Comparison of ENCODE assay signal across 8 cellular contexts in genomic region chr18:12883003-12883683, GRCh38. TPM values are rescaled to one million over a fixed set of nuclear protein-coding genes. Genes with fewer than 3 reads are reported as not detected.
A peak's percentile ranks its signal among the peaks of the same experiment; 100 is the strongest.
DNase-seq lines count a peak whose midpoint lies in the region; ATAC-seq and TF ChIP-seq lines count a peak whose summit lies in the region.

No MANE protein-coding gene starts in this region.

- H3K4me3 ChIP-seq in ACC112 (ENCODE audit: low read depth, low read length) (peak overlapping the region; percentile 92), fibroblast of the aortic adventitia (ENCODE audit: low read depth, low read length) (peak overlapping the region; percentile 86), osteoblast (ENCODE audit: insufficient read depth, low read length) (peak overlapping the region; percentile 86)

- H3K4me1 Mint-ChIP-seq in activated CD8-positive, alpha-beta T cell treated with anti-CD3 and anti-CD28 coated beads for 36 hours (ENCODE audit: low read depth): peaks cover 55% of the 10 kb centered on the region

- H3K36me3 ChIP-seq in ACC112 (ENCODE audit: insufficient read depth, low read length) (no peaks in the 10 kb centered on the region), osteoblast (ENCODE audit: insufficient read depth, low read length) (no peaks in the 10 kb centered on the region)

- no peak for TF ChIP-seq CTCF in activated CD8-positive, alpha-beta T cell treated with anti-CD3 and anti-CD28 coated beads for 36 hours (IDR thresholded peaks at IDR 0.05)
- TF ChIP-seq CTCF in fibroblast of the aortic adventitia (IDR thresholded peaks at IDR 0.05; ENCODE audit: insufficient read depth, low read length): no peak
- TF ChIP-seq CTCF in osteoblast (IDR thresholded peaks at IDR 0.05; ENCODE audit: extremely low read depth, low read depth, low read length): no peak

- H2AFZ ChIP-seq in ACC112 (ENCODE audit: low read length, unreplicated experiment) (peak overlapping the region; percentile 39), osteoblast (ENCODE audit: low read length) (peak overlapping the region; percentile 82)

- H3K27me3 Mint-ChIP-seq in activated CD8-positive, alpha-beta T cell treated with anti-CD3 and anti-CD28 coated beads for 36 hours: no peaks in the 10 kb centered on the region

- H3K9me3 Mint-ChIP-seq in activated CD8-positive, alpha-beta T cell treated with anti-CD3 and anti-CD28 coated beads for 36 hours: no peaks in the 10 kb centered on the region

- ATAC-seq in GM19023 (IDR thresholded peaks at IDR 0.05; ENCODE audit: unreplicated experiment) (peak; percentile 16), HG03442 (IDR thresholded peaks at IDR 0.05; ENCODE audit: unreplicated experiment) (peak; percentile 8)
- no peak for ATAC-seq in activated CD8-positive, alpha-beta T cell treated with anti-CD3 and anti-CD28 coated beads for 36 hours

- intact Hi-C loops in activated CD8-positive, alpha-beta T cell treated with anti-CD3 and anti-CD28 coated beads for 36 hours (cut with micrococcal nuclease): loop anchor here (5.0 kb wide), 1 partner anchor 41 kb away; no protein-coding TSS in a partner anchor

- H3K4me2 ChIP-seq in osteoblast (ENCODE audit: insufficient read depth, low read length): peak overlapping the region; percentile 99

- peaks cover 39% of the 10 kb centered on the region for H4K20me1 ChIP-seq in osteoblast (ENCODE audit: insufficient read depth, low read length)

- H3K27ac Mint-ChIP-seq in activated CD8-positive, alpha-beta T cell treated with anti-CD3 and anti-CD28 coated beads for 36 hours: peak overlapping the region; percentile 86

- CTCF ChIA-PET in activated CD8-positive, alpha-beta T cell treated with anti-CD3 and anti-CD28 coated beads for 36 hours (lab: Charles Lee): interaction anchor here (0.8 to 6.6 kb wide), 6 partner anchors 11 to 157 kb away, joined by 3 to 25 read pairs (median 8); no protein-coding TSS in a partner anchor

- H3K9me3 ChIP-seq in osteoblast (ENCODE audit: low read depth, low read length): no peaks in the 10 kb centered on the region

- peaks cover 7% of the 10 kb centered on the region for H3K36me3 Mint-ChIP-seq in activated CD8-positive, alpha-beta T cell treated with anti-CD3 and anti-CD28 coated beads for 36 hours (ENCODE audit: low read depth)

- POLR2A ChIA-PET in activated CD8-positive, alpha-beta T cell treated with anti-CD3 and anti-CD28 coated beads for 36 hours (lab: Charles Lee): interaction anchor here (0.5 to 4.3 kb wide), 14 partner anchors 11 to 181 kb away, joined by 3 to 16 read pairs (median 5); partner anchors contain the start of genes CEP192, CEP76, PSMG2 and SEH1L

- peak overlapping the region; percentile 94 for H3K27ac ChIP-seq in ACC112 (ENCODE audit: low read depth, low read length)
- H3K27ac ChIP-seq in osteoblast (ENCODE audit: low read depth, low read length): peak overlapping the region; percentile 96

- peaks cover 35% of the 10 kb centered on the region for H3K4me1 ChIP-seq in ACC112 (ENCODE audit: control insufficient read depth, insufficient read depth, low read length, unreplicated experiment)
- peaks cover 21% of the 10 kb centered on the region for H3K4me1 ChIP-seq in osteoblast (ENCODE audit: insufficient read depth, low read length)

- H3K4me3 Mint-ChIP-seq in activated CD8-positive, alpha-beta T cell treated with anti-CD3 and anti-CD28 coated beads for 36 hours: peak overlapping the region; percentile 86

- no peaks in the 10 kb centered on the region for H3K27me3 ChIP-seq in ACC112 (ENCODE audit: insufficient read depth, low read length)
- no peaks in the 10 kb centered on the region for H3K27me3 ChIP-seq in osteoblast (ENCODE audit: insufficient read depth, low read length)

- DNase-seq in activated CD8-positive, alpha-beta T cell treated with anti-CD3 and anti-CD28 coated beads for 36 hours: peak; percentile 35
- DNase-seq in fibroblast of the aortic adventitia (ENCODE audit: low read depth) (no peak), osteoblast (ENCODE audit: insufficient read length, low spot score, missing footprints) (peak; percentile 92), NK-92 (lab: John Stamatoyannopoulos, UW; ENCODE audit: unreplicated experiment) (no peak), COR-L47 (lab: John Stamatoyannopoulos, UW) (no peak)

- H3K79me2 ChIP-seq in ACC112 (ENCODE audit: control insufficient read depth, insufficient read depth, low read length, unreplicated experiment) (peaks cover 52% of the 10 kb centered on the region), osteoblast (ENCODE audit: insufficient read depth, low read length) (peaks cover 54% of the 10 kb centered on the region)

RNA-seq across cellular contexts. Expression of gene PTPN2, which starts 0.9 kb away (rescaled TPM):
- 10 to 100 TPM; 50.8 to 55.8 TPM for total RNA-seq in activated CD8-positive, alpha-beta T cell treated with anti-CD3 and anti-CD28 coated beads for 36 hours
- 29.4 and 41.5 TPM in 2 replicates for total RNA-seq in fibroblast of the aortic adventitia (ENCODE audit: low replicate concordance)
- total RNA-seq in osteoblast: 34.2 and 37.6 TPM in 2 replicates

Comparison
In these comparisons a context has a peak if more than half of its experiments do, and no peak if none do; other contexts are left out.
1. DNase-seq: peak in activated CD8-positive, alpha-beta T cell treated with anti-CD3 and anti-CD28 coated beads for 36 hours (single experiment) and osteoblast (single experiment); none in fibroblast of the aortic adventitia (single experiment), NK-92 (single experiment) and COR-L47 (single experiment).
2. Peak in every context shown above with its lines, with median percentiles within 50 percentile points of each other: H3K4me3 ChIP-seq.